19 cellular contexts compared by ENCODE assay signal in the genomic region with DNA sequence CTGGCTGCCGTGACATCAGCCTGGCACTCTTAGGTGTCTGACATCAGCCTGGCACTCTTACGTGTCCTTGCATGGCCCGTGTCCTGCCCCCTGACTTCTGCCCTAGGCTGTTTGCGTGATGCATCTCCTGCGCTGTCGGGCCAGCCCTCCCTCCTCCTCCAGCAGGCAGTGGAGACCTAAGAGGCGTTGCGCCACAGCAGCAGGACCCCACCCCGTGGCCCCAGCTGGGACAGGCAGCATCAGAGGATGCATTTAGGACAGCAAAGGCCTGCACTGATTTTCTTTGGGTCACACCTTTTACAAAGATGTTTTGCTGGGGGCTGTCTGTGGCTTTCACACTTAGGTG.
DNase-seq lines count a peak whose midpoint lies in the region; ATAC-seq and TF ChIP-seq lines count a peak whose summit lies in the region.
"Had no signal": no experiment of that assay in that cellular context is flagged by ENCODE, and none has a peak within 500 bp of the region (broad histone marks: within the 10 kb centered on the region; RNA-seq: fewer than 3 reads in every experiment).

No MANE protein-coding gene starts in this region.

- H3K27ac ChIP-seq in GM23248 (no peak overlapping the region), SK-N-SH (ENCODE audit: low read depth in 2 of 2, low read length in 1 of 2) (no peak overlapping the region)

- CTCF ChIA-PET in SK-N-SH (lab: Yijun Ruan, JAX), result interaction anchor here (1.0 to 5.3 kb wide), 6 partner anchors 11 to 510 kb away, joined by 3 to 52 read pairs (median 6); no protein-coding TSS in a partner anchor

- in situ Hi-C loops in GM23248 (cut with MboI), result loop anchor here (10.0 kb wide), 1 partner anchor 201 kb away; no protein-coding TSS in a partner anchor

- H3K4me1 ChIP-seq in GM23248 (ENCODE audit: insufficient read depth) (peaks cover 5% of the 10 kb centered on the region; the same call in 1 of the 2 replicates), SK-N-SH (ENCODE audit: control insufficient read depth in 1 of 2, insufficient read depth in 2 of 2, low read depth in 1 of 2, low read length in 1 of 2) (peaks cover 0 to 4% of the 10 kb centered on the region in 2 experiments; a peak in 1 of 4 replicates)
- H3K4me1 ChIP-seq: HAP-1 had no signal

- H3K27ac Mint-ChIP-seq in osteocyte (ENCODE audit: unreplicated experiment), result no peak overlapping the region
- H3K27ac Mint-ChIP-seq: IgD-negative memory B cell had no signal

- H3K27me3 ChIP-seq in GM23248 (replicated peaks; ENCODE audit: insufficient read depth), result no peaks in the 10 kb centered on the region
- no peaks in the 10 kb centered on the region for H3K27me3 ChIP-seq in SK-N-SH (ENCODE audit: insufficient read depth)

- no peak overlapping the region for H3K4me3 ChIP-seq in GM23248
- H3K4me3 ChIP-seq in SK-N-SH (ENCODE audit: low read depth in 2 of 2, low read length in 1 of 2), result no peak overlapping the region
- H3K4me3 ChIP-seq: HAP-1 had no signal

- H3K4me2 ChIP-seq in GM23248 (ENCODE audit: unreplicated experiment) (no peak overlapping the region), SK-N-SH (no peak overlapping the region)

- no peaks in the 10 kb centered on the region for H4K20me1 ChIP-seq in GM23248 (ENCODE audit: insufficient read depth)
- no peaks in the 10 kb centered on the region for H4K20me1 ChIP-seq in SK-N-SH (ENCODE audit: insufficient read depth)

- peaks cover 2% of the 10 kb centered on the region for H3K27me3 Mint-ChIP-seq in osteocyte (ENCODE audit: unreplicated experiment)

- peaks cover 4% of the 10 kb centered on the region for H3K4me1 Mint-ChIP-seq in osteocyte (ENCODE audit: unreplicated experiment)

- POLR2A ChIA-PET in SK-N-SH (lab: Yijun Ruan, JAX), result no interaction called here

- H3K36me3 Mint-ChIP-seq in osteocyte (ENCODE audit: unreplicated experiment), result peaks cover 13% of the 10 kb centered on the region
- H3K36me3 Mint-ChIP-seq: CD14-positive monocyte had no signal

- TF ChIP-seq EP300 in SK-N-SH (IDR thresholded peaks at IDR 0.05; ENCODE audit: borderline replicate concordance in 1 of 2, low read depth in 1 of 2, low read length in 1 of 2), result no peak

- H3F3A ChIP-seq in GM23248 (ENCODE audit: insufficient read depth), result peaks cover 8% of the 10 kb centered on the region; the same call in 1 of the 2 replicates
- no peaks in the 10 kb centered on the region for H3F3A ChIP-seq in SK-N-SH (replicated peaks; ENCODE audit: insufficient read depth)

- peak; percentile 33 for DNase-seq in AG20443 (ENCODE audit: low spot score)
- DNase-seq in GM23248, result peak; percentile 41
- DNase-seq in left kidney (ENCODE audit: low read depth, low spot score), result peak; percentile 29
- DNase-seq in osteocyte (ENCODE audit: extremely low spot score, unreplicated experiment), result peak; percentile 80
- DNase-seq in SK-N-SH, result no peak
- DNase-seq in GF-D8 (lab: John Stamatoyannopoulos, UW), result no peak
- DNase-seq: DMS79 treated with DMSO at 0.1 percent for 48 hours, Karpas-422, MM.1S, NCI-H1092, NCI-H1436 treated with DMSO at 0.1 percent for 48 hours, NCI-H2029, NCI-H345, NCI-H524 treated with DMSO at 0.1 percent for 48 hours had no signal

- no peaks in the 10 kb centered on the region for H3K9me3 ChIP-seq in GM23248 (ENCODE audit: low read depth)
- no peaks in the 10 kb centered on the region for H3K9me3 ChIP-seq in SK-N-SH
- H3K9me3 ChIP-seq: HAP-1 had no signal

- no peak overlapping the region for H3K4me3 Mint-ChIP-seq in osteocyte (ENCODE audit: unreplicated experiment)
- H3K4me3 Mint-ChIP-seq: CD14-positive monocyte had no signal

- H3K79me2 ChIP-seq in GM23248 (ENCODE audit: insufficient read depth), result no peaks in the 10 kb centered on the region
- no peaks in the 10 kb centered on the region for H3K79me2 ChIP-seq in SK-N-SH (ENCODE audit: insufficient read depth)

- no peak overlapping the region for H2AFZ ChIP-seq in GM23248
- H2AFZ ChIP-seq in SK-N-SH (ENCODE audit: low read depth), result no peak overlapping the region

- H3K9me2 ChIP-seq in GM23248 (ENCODE audit: insufficient read depth) (no peaks in the 10 kb centered on the region), SK-N-SH (no peaks in the 10 kb centered on the region)

- 52 to 53% methylated on average over 9 of the region's 9 CpGs for WGBS in GM23248 (ENCODE audit: low coverage in 1 of 2, low lambda C conversion rate in 2 of 2, missing lambda C conversion rate in 2 of 2), 2 experiments
- 87% methylated on average over 8 of the region's 9 CpGs for WGBS in SK-N-SH (ENCODE audit: low lambda C conversion rate)

- H3K36me3 ChIP-seq in GM23248 (ENCODE audit: low read depth) (no peaks in the 10 kb centered on the region; the same call in 1 of the 2 replicates), SK-N-SH (replicated peaks in 1 of 2; ENCODE audit: control insufficient read depth in 1 of 2, insufficient read depth in 2 of 2, low read length in 1 of 2) (peaks cover 0 to 13% of the 10 kb centered on the region in 2 experiments)
- H3K36me3 ChIP-seq: HAP-1 had no signal

- no peak for TF ChIP-seq CTCF in osteocyte (IDR thresholded peaks at IDR 0.05)
- no peak for TF ChIP-seq CTCF in SK-N-SH (IDR thresholded peaks at IDR 0.05)

- H3K9ac ChIP-seq in GM23248 (no peak overlapping the region), SK-N-SH (no peak overlapping the region)

- peaks cover 12% of the 10 kb centered on the region for H3K9me3 Mint-ChIP-seq in osteocyte (ENCODE audit: unreplicated experiment)

- TF ChIP-seq RAD21 in SK-N-SH (IDR thresholded peaks at IDR 0.05; ENCODE audit: low read length), result no peak

- ATAC-seq in GM19324 (IDR thresholded peaks at IDR 0.05; ENCODE audit: low FRiP score, unreplicated experiment), result no peak
- ATAC-seq: Panc1 had no signal

TF ChIP-seq in SK-N-SH, 30 proteins besides CTCF, POLR2A, EP300 and RAD21:
- no peak for TF ChIP-seq MEF2A (IDR thresholded peaks at IDR 0.05; ENCODE audit: borderline replicate concordance, low read depth)
- TF ChIP-seq, protein P1, sequence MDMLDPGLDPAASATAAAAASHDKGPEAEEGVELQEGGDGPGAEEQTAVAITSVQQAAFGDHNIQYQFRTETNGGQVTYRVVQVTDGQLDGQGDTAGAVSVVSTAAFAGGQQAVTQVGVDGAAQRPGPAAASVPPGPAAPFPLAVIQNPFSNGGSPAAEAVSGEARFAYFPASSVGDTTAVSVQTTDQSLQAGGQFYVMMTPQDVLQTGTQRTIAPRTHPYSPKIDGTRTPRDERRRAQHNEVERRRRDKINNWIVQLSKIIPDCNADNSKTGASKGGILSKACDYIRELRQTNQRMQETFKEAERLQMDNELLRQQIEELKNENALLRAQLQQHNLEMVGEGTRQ (IDR thresholded peaks at IDR 0.05; ENCODE audit: borderline replicate concordance, low read depth, low read length), result no peak
- TF ChIP-seq MAX (IDR thresholded peaks at IDR 0.05; ENCODE audit: low read depth), result no peak
- no peak for TF ChIP-seq EZH2phosphoT487 (IDR thresholded peaks at IDR 0.05; ENCODE audit: borderline replicate concordance, low read depth)
- TF ChIP-seq RXRA (IDR thresholded peaks at IDR 0.05; ENCODE audit: borderline replicate concordance, low read depth), result no peak
- TF ChIP-seq SMC3 (IDR thresholded peaks at IDR 0.05; ENCODE audit: low read depth, low read length), result no peak
- no peak for TF ChIP-seq GABPA (IDR thresholded peaks at IDR 0.05; ENCODE audit: low read depth)

Comparison
In these comparisons a context has a peak if more than half of its experiments do, and no peak if none do; other contexts are left out.
1. DNase-seq: peak in AG20443 (single experiment), GM23248 (single experiment), left kidney (single experiment) and osteocyte (single experiment); none in SK-N-SH (single experiment) and GF-D8 (single experiment).